18 cellular contexts compared by ENCODE assay signal in the genomic region with DNA sequence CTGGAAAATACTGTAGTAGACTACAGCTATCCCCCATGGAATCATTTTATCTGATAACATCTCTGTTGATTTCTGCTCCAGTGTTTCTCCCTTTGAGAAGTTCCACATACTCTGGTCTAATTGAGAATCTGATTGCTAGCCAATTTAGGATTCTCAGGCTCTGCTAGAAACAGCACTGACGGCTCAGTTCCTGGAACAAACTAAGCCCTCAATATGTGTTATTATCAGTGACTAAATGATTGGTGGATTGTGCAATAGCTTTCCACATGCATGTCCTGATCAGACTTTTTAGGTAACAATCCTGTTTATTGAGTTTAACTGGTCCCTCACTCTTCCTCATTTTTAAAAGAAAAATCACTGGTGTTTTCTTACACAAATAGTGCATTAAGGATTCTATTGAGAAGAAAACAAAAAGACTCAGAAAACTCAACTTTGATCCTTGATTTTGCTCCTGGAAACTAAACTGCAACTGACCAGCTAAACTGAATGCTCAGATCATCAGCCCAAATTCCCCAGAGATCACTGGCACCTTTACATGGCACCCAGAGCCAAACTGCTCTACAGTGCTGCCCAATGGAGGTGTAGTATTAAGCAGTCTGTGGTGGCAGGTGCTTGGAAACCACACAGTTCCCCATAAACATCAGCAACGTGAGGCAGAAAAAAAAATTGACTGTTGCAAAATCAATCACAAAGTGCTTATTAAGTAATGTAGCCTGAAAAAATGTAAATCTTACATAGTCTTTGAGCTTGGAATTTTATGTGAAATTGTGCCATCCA.
"Had no signal": no experiment of that assay in that cellular context is flagged by ENCODE, and none has a peak within 500 bp of the region (broad histone marks: within the 10 kb centered on the region; RNA-seq: fewer than 3 reads in every experiment).

No MANE protein-coding gene starts in this region.

- H3K4me1 ChIP-seq: adrenal gland, colonic mucosa, tibial nerve had no signal

- H3K4me3 ChIP-seq: adrenal gland, colonic mucosa, tibial nerve had no signal

- H3K27ac ChIP-seq: adrenal gland, colonic mucosa, tibial nerve had no signal

- H3K36me3 ChIP-seq: adrenal gland, colonic mucosa, tibial nerve had no signal

- H3K27me3 ChIP-seq: adrenal gland, colonic mucosa, tibial nerve had no signal

- H3K9me3 ChIP-seq: adrenal gland, colonic mucosa had no signal

- DNase-seq: activated CD4-positive, alpha-beta T cell treated with anti-CD3 and anti-CD28 coated beads, Interleukin-2, amount 50 U/mL, for 48 hours; activated gamma-delta T cell treated with Interleukin-2 at 50 U/mL for 16 hours; activated T-cell treated with anti-CD3 and anti-CD28 coated beads for 4 hours; adrenal gland; colonic mucosa; erythroblast; foreskin melanocyte; glutamatergic neuron; hypothalamus; islet precursor cell; left colon; mammary epithelial cell; midbrain; retina; stimulated activated naive CD8-positive, alpha-beta T cell treated with anti-CD3 and anti-CD28 coated beads, Interleukin-15, Interleukin-2, amounts not matched to agents 100 U/mL and 50 U/mL, for 24 hours; substantia nigra had no signal

- ATAC-seq: activated naive CD4-positive, alpha-beta T cell treated with anti-CD3 and anti-CD28 coated beads, Interleukin-2, amount 50 U/mL, for 72 hours; left colon; stimulated activated naive CD8-positive, alpha-beta T cell treated with anti-CD3 and anti-CD28 coated beads, Interleukin-15, Interleukin-2, amounts not matched to agents 100 U/mL and 50 U/mL, for 24 hours had no signal
